ENCODE assay signal across 30 cellular contexts in the genomic region with DNA sequence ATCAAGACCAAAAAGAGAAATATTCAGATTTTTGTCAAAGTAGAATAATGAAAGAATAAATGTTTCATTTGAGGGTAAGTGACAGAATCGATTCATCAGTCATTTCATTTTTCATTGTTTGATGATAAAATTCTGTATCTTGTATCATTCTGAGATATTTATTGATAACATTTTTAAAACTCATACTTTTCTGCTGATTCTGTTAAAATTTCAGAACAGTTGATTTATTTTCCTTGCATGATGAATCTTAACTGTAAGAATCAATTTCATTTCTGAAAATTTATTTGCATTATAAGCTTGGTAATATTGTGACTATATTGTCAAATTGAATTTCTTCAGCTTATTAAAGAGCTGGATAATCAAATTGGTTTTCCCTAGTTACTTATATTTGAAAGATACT. TPM values are rescaled to one million over a fixed set of nuclear protein-coding genes. Genes with fewer than 3 reads are reported as not detected.
"Had no signal": no experiment of that assay in that cellular context is flagged by ENCODE, and none has a peak within 500 bp of the region (broad histone marks: within the 10 kb centered on the region; RNA-seq: fewer than 3 reads in every experiment).

No MANE protein-coding gene starts in this region.

- H3K27me3 ChIP-seq: ascending aorta, dorsolateral prefrontal cortex, esophagus muscularis mucosa, foreskin keratinocyte, gastroesophageal sphincter had no signal

- ATAC-seq: activated naive CD4-positive, alpha-beta T cell treated with anti-CD3 and anti-CD28 coated beads, Interleukin-2, amount 50 U/mL, for 72 hours; activated T-cell treated with anti-CD3 and anti-CD28 coated beads, Interleukin-2, amount 50 U/mL, for 72 hours; foreskin keratinocyte; gastroesophageal sphincter; WTC11 had no signal

- H3K27ac ChIP-seq: ascending aorta, coronary artery, esophagus muscularis mucosa, foreskin keratinocyte, gastroesophageal sphincter, VCaP had no signal

- H3K36me3 ChIP-seq: ascending aorta, esophagus muscularis mucosa, gastroesophageal sphincter had no signal

- H3K4me3 ChIP-seq: ascending aorta, coronary artery, esophagus muscularis mucosa, gastroesophageal sphincter had no signal

- FAIRE-seq: bronchial epithelial cell, TTC549 had no signal

- H3K9me3 ChIP-seq: ascending aorta, esophagus muscularis mucosa, gastroesophageal sphincter had no signal

- DNase-seq: activated CD4-positive, alpha-beta memory T cell treated with anti-CD3 and anti-CD28 coated beads, Interleukin-2, amount 10 ng/mL, durations not matched to agents 7 days and 5 days; activated CD4-positive, alpha-beta T cell treated with anti-CD3 and anti-CD28 coated beads for 1 hour; activated CD4-positive, alpha-beta T cell treated with anti-CD3 and anti-CD28 coated beads for 4 hours; activated CD4-positive, alpha-beta T cell treated with anti-CD3 and anti-CD28 coated beads, Interleukin-2, amount 10 ng/mL, durations not matched to agents 7 days and 5 days; activated CD4-positive, alpha-beta T cell treated with anti-CD3 and anti-CD28 coated beads, Interleukin-2, amount 50 U/mL, for 4 hours; activated CD8-positive, alpha-beta memory T cell treated with anti-CD3 and anti-CD28 coated beads, Interleukin-2, amount 50 U/mL, for 48 hours; activated gamma-delta T cell; activated naive CD4-positive, alpha-beta T cell; activated naive CD4-positive, alpha-beta T cell treated with anti-CD3 and anti-CD28 coated beads, Interleukin-2, amount 10 ng/mL, durations not matched to agents 7 days and 5 days; activated naive CD8-positive, alpha-beta T cell treated with anti-CD3 and anti-CD28 coated beads, Interleukin-2, amount 10 ng/mL, durations not matched to agents 7 days and 5 days; activated T-cell treated with anti-CD3 and anti-CD28 coated beads for 4 hours; activated T-cell treated with anti-CD3 and anti-CD28 coated beads, Interleukin-2, amount 50 U/mL, for 24 hours; activated T-cell treated with anti-CD3 and anti-CD28 coated beads, Interleukin-2, amount 50 U/mL, for 72 hours; dorsolateral prefrontal cortex; effector memory CD4-positive, alpha-beta T cell; endodermal cell; erythroblast; foreskin keratinocyte; T-helper 2 cell had no signal

- H3K4me1 ChIP-seq: ascending aorta, esophagus muscularis mucosa, foreskin keratinocyte, gastroesophageal sphincter had no signal

RNA-seq across cellular contexts. Expression of a gene that starts 13.9 kb away (rescaled TPM):
- total RNA-seq: activated CD4-positive, alpha-beta memory T cell treated with anti-CD3 and anti-CD28 coated beads, Interleukin-2, amount 10 ng/mL, durations not matched to agents 7 days and 5 days; activated CD4-positive, alpha-beta T cell treated with anti-CD3 and anti-CD28 coated beads, Interleukin-2, amount 10 ng/mL, durations not matched to agents 7 days and 5 days; activated naive CD4-positive, alpha-beta T cell treated with anti-CD3 and anti-CD28 coated beads, Interleukin-2, amount 50 U/mL, for 72 hours; activated naive CD8-positive, alpha-beta T cell treated with anti-CD3 and anti-CD28 coated beads, Interleukin-2, amount 10 ng/mL, durations not matched to agents 7 days and 5 days; activated T-cell treated with anti-CD3 and anti-CD28 coated beads, Interleukin-2, amount 50 U/mL, for 72 hours; ascending aorta; bronchial epithelial cell; foreskin keratinocyte; glomerular endothelial cell; T-helper 1 cell treated with Interleukin-12 subunit alpha and Interleukin-12 subunit beta and Interleukin-4 antibody, amounts not matched to agents 30 ng/mL and 1 ng/mL, for 36 hours had no signal
